20 cellular contexts compared by ENCODE assay signal in genomic region chr18:48263913-48264506, GRCh38.
DNase-seq lines count a peak whose midpoint lies in the region; ATAC-seq and TF ChIP-seq lines count a peak whose summit lies in the region.
"Had no signal": no experiment of that assay in that cellular context is flagged by ENCODE, and none has a peak within 500 bp of the region (broad histone marks: within the 10 kb centered on the region; RNA-seq: fewer than 3 reads in every experiment).

No MANE protein-coding gene starts in this region.

- H3K4me1 ChIP-seq in colonic mucosa, result no peaks in the 10 kb centered on the region
- H3K4me1 ChIP-seq: body of pancreas, esophagus muscularis mucosa had no signal

- no peak for ATAC-seq in HG03135 (IDR thresholded peaks at IDR 0.05; ENCODE audit: unreplicated experiment)
- ATAC-seq: body of pancreas, left lobe of liver, Panc1 had no signal

- no peak overlapping the region for H3K9ac ChIP-seq in colonic mucosa (ENCODE audit: low read depth in 2 of 2, low read length in 2 of 2)

- DNase-seq in DMS79 (lab: John Stamatoyannopoulos, UW) (peak; percentile 21), NCI-H2227 (lab: John Stamatoyannopoulos, UW; ENCODE audit: unreplicated experiment) (peak; percentile 46), amniotic epithelial cell (ENCODE audit: low read depth) (peak; percentile 4), left kidney (ENCODE audit: low read depth, low spot score) (peak; percentile 42), inferior parietal cortex (ENCODE audit: extremely low spot score) (no peak), HUDEP-2 (lab: John Stamatoyannopoulos, UW; ENCODE audit: unreplicated experiment in 76 of 76) (no peak), colonic mucosa (no peak)
- DNase-seq: activated CD4-positive, CD25-positive, alpha-beta regulatory T cell treated with anti-CD3 and anti-CD28 coated beads, Interleukin-2, amount 50 U/mL, for 72 hours; activated naive CD4-positive, alpha-beta T cell treated with anti-CD3 and anti-CD28 coated beads for 36 hours; body of pancreas; dermis blood vessel endothelial cell; KBM-7; NCI-H526; ovary; stimulated activated naive CD4-positive, alpha-beta T cell treated with Interleukin-2 at 50 U/mL for 16 hours had no signal

- no peaks in the 10 kb centered on the region for H3K36me3 ChIP-seq in colonic mucosa
- H3K36me3 ChIP-seq: esophagus muscularis mucosa, ovary had no signal

- no peaks in the 10 kb centered on the region for H3K27me3 ChIP-seq in colonic mucosa
- H3K27me3 ChIP-seq: body of pancreas, esophagus muscularis mucosa, ovary had no signal

- no peak overlapping the region for H3K27ac ChIP-seq in colonic mucosa
- H3K27ac ChIP-seq: body of pancreas, esophagus muscularis mucosa, ovary had no signal

- no peak for TF ChIP-seq CTCF in colonic mucosa (IDR thresholded peaks at IDR 0.05)

- no peak overlapping the region for H3K4me3 ChIP-seq in colonic mucosa
- H3K4me3 ChIP-seq: body of pancreas, esophagus muscularis mucosa, ovary, smooth muscle cell had no signal

- no peaks in the 10 kb centered on the region for H3K9me3 ChIP-seq in colonic mucosa
- H3K9me3 ChIP-seq: body of pancreas, esophagus muscularis mucosa, ovary had no signal

- intact Hi-C loops in colonic mucosa (cut with DNase I), result no loop called here

Comparison
In these comparisons a context has a peak if more than half of its experiments do, and no peak if none do; other contexts are left out.
1. DNase-seq: peak in DMS79 (single experiment), NCI-H2227 (single experiment), amniotic epithelial cell (single experiment) and left kidney (single experiment); none in inferior parietal cortex (single experiment), HUDEP-2 (0 of 76) and colonic mucosa (single experiment).